In the genomic region with DNA sequence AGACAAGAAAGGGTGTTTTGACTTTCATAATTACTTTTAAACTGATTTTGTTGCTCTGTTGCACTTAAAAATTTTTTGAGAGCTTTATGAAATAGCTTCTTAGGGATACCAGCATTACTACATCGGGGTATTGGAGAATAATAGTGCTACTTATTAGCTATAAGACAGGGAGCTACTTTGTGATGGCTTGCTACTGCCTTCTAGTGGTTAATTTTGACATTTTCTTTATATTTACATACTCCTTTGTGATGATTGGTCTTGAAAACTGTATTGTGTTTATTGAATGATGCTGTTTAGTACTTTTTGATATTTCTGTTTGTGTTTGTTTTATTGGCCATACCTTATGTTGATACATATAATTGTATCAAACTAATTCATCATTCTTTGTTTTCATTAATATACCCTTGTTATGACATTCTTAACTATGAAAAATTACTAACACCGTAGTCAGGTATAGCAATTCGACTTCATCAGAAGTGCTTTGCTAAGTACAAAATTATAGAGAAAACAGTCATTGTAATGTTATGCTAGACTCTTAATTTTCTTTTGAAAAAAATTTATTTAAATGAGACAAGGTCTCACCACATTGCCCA, we compare ENCODE assay signal across 8 cellular contexts.
A peak's percentile ranks its signal among the peaks of the same experiment; 100 is the strongest.
DNase-seq lines count a peak whose midpoint lies in the region; ATAC-seq, FAIRE-seq and TF ChIP-seq lines count a peak whose summit lies in the region.

No MANE protein-coding gene starts in this region.

- no peak overlapping the region for H3K4me2 ChIP-seq in DND-41 (ENCODE audit: insufficient read depth, low read length)

- CTCF ChIA-PET in Panc1 (lab: Charles Lee): interaction anchor here (0.5 to 1.5 kb wide), 14 partner anchors 14 to 395 kb away, joined by 3 to 34 read pairs (median 4); partner anchors contain the start of gene CLIC4

- in situ Hi-C loops in Panc1 (cut with HindIII; ENCODE audit: low pct_unique_long_range_greater_than_20kb, low sequenced_read_pairs): no loop called here

- peak; percentile 92 for FAIRE-seq in endometrium (lab: Jason Lieb, UNC)

- peak; percentile 77 for TF ChIP-seq CTCF in DND-41 (IDR thresholded peaks at IDR 0.05; ENCODE audit: borderline replicate concordance, extremely low read depth, low read length, poor library complexity, severe bottlenecking)
- peak; percentile 82; the same call in 1 of the 2 replicates for TF ChIP-seq CTCF in Panc1 (IDR thresholded peaks at IDR 0.05)

- H3K27me3 ChIP-seq in DND-41 (ENCODE audit: insufficient read depth, low read length, poor library complexity) (no peaks in the 10 kb centered on the region), Panc1 (ENCODE audit: control insufficient read depth, insufficient read depth, low read length) (no peaks in the 10 kb centered on the region)

- H3K4me3 ChIP-seq in DND-41 (ENCODE audit: low read depth in 1 of 2, low read length in 2 of 2) (no peak overlapping the region), Panc1 (ENCODE audit: low read depth in 2 of 2, low read length in 2 of 2) (no peak overlapping the region)

- H3K79me2 ChIP-seq in DND-41 (ENCODE audit: insufficient read depth, low read length): 0 out of 2 replicates have a peak, but pooled peaks cover 8% of the 10 kb centered on the region

- H3K27ac ChIP-seq in DND-41 (ENCODE audit: low read length) (no peak overlapping the region), Panc1 (ENCODE audit: low read length) (no peak overlapping the region)

- H4K20me1 ChIP-seq in DND-41 (ENCODE audit: insufficient read depth, low read length): peaks cover 13% of the 10 kb centered on the region; the same call in 1 of the 2 replicates

- ATAC-seq in DND-41 (ENCODE audit: insufficient read depth, low read depth) (peak; percentile 76), Panc1 (peak; percentile 90), HG02571 (IDR thresholded peaks at IDR 0.05; ENCODE audit: unreplicated experiment) (no peak), HG03175 (IDR thresholded peaks at IDR 0.05; ENCODE audit: unreplicated experiment) (no peak), HG02970 (IDR thresholded peaks at IDR 0.05; ENCODE audit: low FRiP score, unreplicated experiment) (no peak)

- H3K36me3 ChIP-seq in DND-41 (ENCODE audit: insufficient read depth, low read length) (peaks cover 16% of the 10 kb centered on the region; the same call in 1 of the 2 replicates), Panc1 (ENCODE audit: control insufficient read depth, insufficient read depth, low read length) (no peaks in the 10 kb centered on the region; the same call in none of the 2 replicates)

- intact Hi-C loops in Panc1 (cut with micrococcal nuclease; ENCODE audit: unreplicated experiment): loop anchor here (2.0 kb wide), 1 partner anchor 142 kb away; no protein-coding TSS in a partner anchor

- POLR2A ChIA-PET in Panc1 (lab: Charles Lee): no interaction called here

- H2AFZ ChIP-seq in DND-41 (ENCODE audit: low read depth, low read length): no peak overlapping the region

- no peak overlapping the region for H3K9ac ChIP-seq in DND-41 (ENCODE audit: low read depth, low read length)

- H3K4me1 ChIP-seq in DND-41 (ENCODE audit: insufficient read depth, low read length) (no peaks in the 10 kb centered on the region), Panc1 (ENCODE audit: control insufficient read depth, insufficient read depth, low read length) (peaks cover 3% of the 10 kb centered on the region; the same call in 1 of the 2 replicates)

- DNase-seq in DND-41 (no peak), Kasumi-1 (lab: John Stamatoyannopoulos, UW) (peak; percentile 81 to 88), Panc1 (ENCODE audit: low read depth, low spot score) (peak; percentile 67), middle frontal gyrus (ENCODE audit: extremely low spot score, low spot score) (peak; percentile 17)

- BruUV-seq in Panc1 (replicated peaks; lab: Mats Ljungman, UMichigan): no TSS peak

- H3K9me3 ChIP-seq in DND-41 (ENCODE audit: insufficient read depth, low read length, severe bottlenecking): no peaks in the 10 kb centered on the region
- no peaks in the 10 kb centered on the region for H3K9me3 ChIP-seq in Panc1 (ENCODE audit: control insufficient read depth, insufficient read depth, low read depth, low read length)

Comparison
In these comparisons a context has a peak if more than half of its experiments do, and no peak if none do; other contexts are left out.
1. ATAC-seq: peak in DND-41 (single experiment) and Panc1 (single experiment); none in HG02571 (single experiment), HG03175 (single experiment) and HG02970 (single experiment).